In genomic region chr3:52154135-52155094, GRCh38 we compare ENCODE assay signal across 8 cellular contexts. TPM values are rescaled to one million over a fixed set of nuclear protein-coding genes. Genes with fewer than 3 reads are reported as not detected.
DNase-seq lines count a peak whose midpoint lies in the region; ATAC-seq and FAIRE-seq lines count a peak whose summit lies in the region.

POC1A (minus strand) TSS chr3:52154423; CDS start chr3:52154372, 51 bp downstream.

- peak within 1 kb of the TSS; percentile 81 for H3K4me3 ChIP-seq in BLaER1

- no peaks in the 10 kb centered on the region for H3K27me3 ChIP-seq in BLaER1
- H3K27me3 ChIP-seq in layer of hippocampus (ENCODE audit: control insufficient read depth, insufficient read depth, low read length), result no peaks in the 10 kb centered on the region

- peaks cover 19% of the 10 kb centered on the region for H3K36me3 ChIP-seq in BLaER1

- no peaks in the 10 kb centered on the region for H3K9me3 Mint-ChIP-seq in activated CD4-positive, alpha-beta T cell treated with anti-CD3 and anti-CD28 coated beads, Interleukin-2, amount 10 ng/mL, durations not matched to agents 24 days and 14 days

- peak within 1 kb of the TSS; percentile 84 for H3K9ac ChIP-seq in BLaER1

- ATAC-seq in GM19328 (IDR thresholded peaks at IDR 0.05; ENCODE audit: unreplicated experiment) (peak; percentile 76), HG03469 (IDR thresholded peaks at IDR 0.05; ENCODE audit: unreplicated experiment) (peak; percentile 43)

- H3K27ac ChIP-seq in BLaER1 (peak within 1 kb of the TSS; percentile 81), layer of hippocampus (ENCODE audit: low read depth, low read length) (peak within 1 kb of the TSS; percentile 84)

- peak; percentile 87 to 96 for DNase-seq in NCI-H526 (lab: John Stamatoyannopoulos, UW)
- peak; percentile 97 for DNase-seq in activated CD4-positive, alpha-beta T cell treated with anti-CD3 and anti-CD28 coated beads, Interleukin-2, amount 10 ng/mL, durations not matched to agents 24 days and 14 days
- DNase-seq in stimulated activated CD4-positive, alpha-beta T cell treated with anti-CD3 and anti-CD28 coated beads, Interleukin-1b, Interleukin-23, amount 100 ng/mL, for 24 hours (ENCODE audit: low read depth in 4 of 4, low spot score in 1 of 4), result peak; percentile 70 to 88 (median 82)

- H3K9me3 ChIP-seq in BLaER1, result no peaks in the 10 kb centered on the region

- H3K27me3 Mint-ChIP-seq in activated CD4-positive, alpha-beta T cell treated with anti-CD3 and anti-CD28 coated beads, Interleukin-2, amount 10 ng/mL, durations not matched to agents 24 days and 14 days, result no peaks in the 10 kb centered on the region

- H3K4me1 Mint-ChIP-seq in activated CD4-positive, alpha-beta T cell treated with anti-CD3 and anti-CD28 coated beads, Interleukin-2, amount 10 ng/mL, durations not matched to agents 24 days and 14 days, result peaks cover 20% of the 10 kb centered on the region

- peaks cover 4% of the 10 kb centered on the region for H3K36me3 Mint-ChIP-seq in activated CD4-positive, alpha-beta T cell treated with anti-CD3 and anti-CD28 coated beads, Interleukin-2, amount 10 ng/mL, durations not matched to agents 24 days and 14 days (ENCODE audit: low read depth)

- no peaks in the 10 kb centered on the region for H4K20me1 ChIP-seq in BLaER1

- peak within 1 kb of the TSS; percentile 92 for H3K4me3 Mint-ChIP-seq in activated CD4-positive, alpha-beta T cell treated with anti-CD3 and anti-CD28 coated beads, Interleukin-2, amount 10 ng/mL, durations not matched to agents 24 days and 14 days

- intact Hi-C loops in activated CD4-positive, alpha-beta T cell treated with anti-CD3 and anti-CD28 coated beads, Interleukin-2, amount 10 ng/mL, durations not matched to agents 24 days and 14 days (cut with micrococcal nuclease), result loop anchor here (1.0 kb wide), 4 partner anchors 44 to 212 kb away; partner anchors contain the start of genes ALAS1, PARP3 and RPL29

- peaks cover 22% of the 10 kb centered on the region for H3K4me1 ChIP-seq in BLaER1

- FAIRE-seq in colon (lab: Jason Lieb, UNC), result peak; percentile 31

- H3K27ac Mint-ChIP-seq in activated CD4-positive, alpha-beta T cell treated with anti-CD3 and anti-CD28 coated beads, Interleukin-2, amount 10 ng/mL, durations not matched to agents 24 days and 14 days, result peak within 1 kb of the TSS; percentile 97

- peak within 1 kb of the TSS; percentile 96 for H3K4me2 ChIP-seq in BLaER1

RNA-seq across cellular contexts. Expression of gene POC1A, which starts in this region (rescaled TPM):
- total RNA-seq in activated CD4-positive, alpha-beta T cell treated with anti-CD3 and anti-CD28 coated beads, Interleukin-2, amount 10 ng/mL, durations not matched to agents 24 days and 14 days, result 23.2 and 24.1 TPM in 2 replicates

Comparison
In these comparisons a context has a peak if more than half of its experiments do, and no peak if none do; other contexts are left out.
1. Peak in every context shown above with its lines: DNase-seq, ATAC-seq, H3K4me3 ChIP-seq and H3K27ac ChIP-seq.